ENCODE assay signal across 1 cellular context in the genomic region with DNA sequence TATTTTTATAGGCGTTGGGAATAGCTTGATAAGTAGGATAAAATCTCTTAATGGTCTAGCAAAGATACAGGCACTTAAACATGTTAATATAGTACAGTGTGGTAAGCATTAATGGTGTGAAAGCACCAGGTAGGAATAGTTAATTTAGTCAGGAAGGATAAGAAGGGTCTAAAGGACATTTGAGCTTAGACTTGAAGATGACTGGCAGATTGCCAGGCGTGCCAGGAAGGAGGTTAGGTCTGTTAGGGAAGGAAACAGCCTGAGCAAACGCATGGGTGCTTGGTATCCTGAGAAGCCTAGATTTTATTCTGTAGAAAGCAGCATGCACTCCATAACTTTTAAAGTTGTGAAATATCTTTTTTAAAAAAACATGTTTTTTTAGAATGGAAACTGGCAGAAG.
TF ChIP-seq lines count a peak whose summit lies in the region.

No MANE protein-coding gene starts in this region.

TF ChIP-seq in GM12878, 131 proteins besides CTCF, POLR2A, EP300 and RAD21 (continued from another document):
- TF ChIP-seq, protein P1, sequence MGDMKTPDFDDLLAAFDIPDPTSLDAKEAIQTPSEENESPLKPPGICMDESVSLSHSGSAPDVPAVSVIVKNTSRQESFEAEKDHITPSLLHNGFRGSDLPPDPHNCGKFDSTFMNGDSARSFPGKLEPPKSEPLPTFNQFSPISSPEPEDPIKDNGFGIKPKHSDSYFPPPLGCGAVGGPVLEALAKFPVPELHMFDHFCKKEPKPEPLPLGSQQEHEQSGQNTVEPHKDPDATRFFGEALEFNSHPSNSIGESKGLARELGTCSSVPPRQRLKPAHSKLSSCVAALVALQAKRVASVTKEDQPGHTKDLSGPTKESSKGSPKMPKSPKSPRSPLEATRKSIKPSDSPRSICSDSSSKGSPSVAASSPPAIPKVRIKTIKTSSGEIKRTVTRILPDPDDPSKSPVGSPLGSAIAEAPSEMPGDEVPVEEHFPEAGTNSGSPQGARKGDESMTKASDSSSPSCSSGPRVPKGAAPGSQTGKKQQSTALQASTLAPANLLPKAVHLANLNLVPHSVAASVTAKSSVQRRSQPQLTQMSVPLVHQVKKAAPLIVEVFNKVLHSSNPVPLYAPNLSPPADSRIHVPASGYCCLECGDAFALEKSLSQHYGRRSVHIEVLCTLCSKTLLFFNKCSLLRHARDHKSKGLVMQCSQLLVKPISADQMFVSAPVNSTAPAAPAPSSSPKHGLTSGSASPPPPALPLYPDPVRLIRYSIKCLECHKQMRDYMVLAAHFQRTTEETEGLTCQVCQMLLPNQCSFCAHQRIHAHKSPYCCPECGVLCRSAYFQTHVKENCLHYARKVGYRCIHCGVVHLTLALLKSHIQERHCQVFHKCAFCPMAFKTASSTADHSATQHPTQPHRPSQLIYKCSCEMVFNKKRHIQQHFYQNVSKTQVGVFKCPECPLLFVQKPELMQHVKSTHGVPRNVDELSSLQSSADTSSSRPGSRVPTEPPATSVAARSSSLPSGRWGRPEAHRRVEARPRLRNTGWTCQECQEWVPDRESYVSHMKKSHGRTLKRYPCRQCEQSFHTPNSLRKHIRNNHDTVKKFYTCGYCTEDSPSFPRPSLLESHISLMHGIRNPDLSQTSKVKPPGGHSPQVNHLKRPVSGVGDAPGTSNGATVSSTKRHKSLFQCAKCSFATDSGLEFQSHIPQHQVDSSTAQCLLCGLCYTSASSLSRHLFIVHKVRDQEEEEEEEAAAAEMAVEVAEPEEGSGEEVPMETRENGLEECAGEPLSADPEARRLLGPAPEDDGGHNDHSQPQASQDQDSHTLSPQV (IDR thresholded peaks at IDR 0.05), result no peak
